Comparison of ENCODE assay signal across 31 cellular contexts in the genomic region with DNA sequence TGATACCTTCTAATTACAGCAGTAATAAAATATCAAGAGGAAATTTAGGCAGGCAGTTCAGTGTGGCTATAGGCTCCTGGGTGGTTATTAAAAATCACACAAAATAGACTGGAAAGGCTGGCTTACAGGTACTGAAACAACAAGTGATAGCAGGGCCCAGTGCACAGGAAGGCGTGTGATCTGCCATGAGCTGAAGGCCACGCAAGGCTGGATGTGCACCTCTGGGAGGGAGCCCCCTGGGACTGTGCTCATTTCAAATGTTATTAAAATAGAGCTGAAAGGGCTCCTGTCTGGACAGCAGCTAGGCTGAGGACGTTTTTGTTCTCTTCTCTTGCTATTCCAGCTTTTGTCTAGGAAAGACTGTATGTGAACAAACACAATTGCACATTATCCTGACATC.
DNase-seq lines count a peak whose midpoint lies in the region; ATAC-seq and TF ChIP-seq lines count a peak whose summit lies in the region.
"Had no signal": no experiment of that assay in that cellular context is flagged by ENCODE, and none has a peak within 500 bp of the region (broad histone marks: within the 10 kb centered on the region; RNA-seq: fewer than 3 reads in every experiment).

No MANE protein-coding gene starts in this region.

- H3K9me2 ChIP-seq in Karpas-422 (replicated peaks; ENCODE audit: insufficient read depth, low read length) = no peaks in the 10 kb centered on the region

- no CpG with 5 or more reads among the region's 3 CpGs for WGBS in trophoblast cell (ENCODE audit: extremely low coverage, insufficient coverage, insufficient read length)

- H3K27ac ChIP-seq in Karpas-422 (ENCODE audit: low read length) = no peak overlapping the region
- H3K27ac ChIP-seq in trophoblast cell (ENCODE audit: low read depth, low read length) = no peak overlapping the region
- H3K27ac ChIP-seq in tibial artery = no peak overlapping the region
- H3K27ac ChIP-seq: cardiac muscle cell, coronary artery, foreskin keratinocyte, heart right ventricle, psoas muscle, upper lobe of right lung, VCaP had no signal

- no peaks in the 10 kb centered on the region for H3K36me3 ChIP-seq in Karpas-422 (ENCODE audit: insufficient read depth, low read length)
- peaks cover 0 to 2% of the 10 kb centered on the region in 2 experiments for H3K36me3 ChIP-seq in trophoblast cell (ENCODE audit: control insufficient read depth in 1 of 2, insufficient read depth in 2 of 2, low read length in 2 of 2)
- peaks cover 11 to 14% (median 12%) of the 10 kb centered on the region in 3 donors for H3K36me3 ChIP-seq in tibial artery
- H3K36me3 ChIP-seq: cardiac muscle cell had no signal

- H3K4me1 ChIP-seq in Karpas-422 (ENCODE audit: low read length) (peaks cover 7% of the 10 kb centered on the region), trophoblast cell (ENCODE audit: control insufficient read depth in 1 of 2, insufficient read depth in 2 of 2, low read length in 2 of 2) (peaks cover 0 to 4% of the 10 kb centered on the region in 2 experiments), tibial artery (no peaks in the 10 kb centered on the region)
- H3K4me1 ChIP-seq: foreskin keratinocyte, heart right ventricle, psoas muscle, upper lobe of right lung had no signal

- peaks cover 2% of the 10 kb centered on the region for H3K79me1 ChIP-seq in trophoblast cell (ENCODE audit: low read length)

- intact Hi-C loops in tibial artery (cut with DNase I; ENCODE audit: low total_unique reads) = no loop called here

- peak overlapping the region; percentile 27 for H2BK5ac ChIP-seq in trophoblast cell (ENCODE audit: low read depth, low read length, poor library complexity)

- H3K14ac ChIP-seq in trophoblast cell (ENCODE audit: low read length) = no peak overlapping the region

- no peaks in the 10 kb centered on the region for H4K20me1 ChIP-seq in Karpas-422 (ENCODE audit: insufficient read depth, low read depth, low read length)

- peak overlapping the region; percentile 4 for H2BK12ac ChIP-seq in trophoblast cell (ENCODE audit: low read length)

- H3K4me3 ChIP-seq in Karpas-422 (ENCODE audit: low read length) = no peak overlapping the region
- H3K4me3 ChIP-seq in trophoblast cell (ENCODE audit: low read depth, low read length) = no peak overlapping the region
- no peak overlapping the region for H3K4me3 ChIP-seq in tibial artery
- H3K4me3 ChIP-seq: cardiac muscle cell, coronary artery, heart right ventricle, psoas muscle, upper lobe of right lung had no signal

- TF ChIP-seq CTCF in tibial artery (IDR thresholded peaks at IDR 0.05) = no peak

- H3K79me2 ChIP-seq in Karpas-422 (ENCODE audit: low read length) = no peaks in the 10 kb centered on the region
- no peaks in the 10 kb centered on the region for H3K79me2 ChIP-seq in trophoblast cell (ENCODE audit: control insufficient read depth, insufficient read depth, low read length, poor library complexity)

- no peak overlapping the region for H2BK120ac ChIP-seq in trophoblast cell (ENCODE audit: insufficient read depth, low read length, poor library complexity)

- no peak overlapping the region for H4K91ac ChIP-seq in trophoblast cell (ENCODE audit: low read depth, low read length)

- DNase-seq in Karpas-422 = peak; percentile 55
- no peak for DNase-seq in trophoblast cell
- DNase-seq in tibial artery = no peak
- DNase-seq: activated CD4-positive, alpha-beta T cell treated with anti-CD3 and anti-CD28 coated beads, Interleukin-2, amount 10 ng/mL, durations not matched to agents 7 days and 5 days; activated CD8-positive, alpha-beta memory T cell treated with anti-CD3 and anti-CD28 coated beads, Interleukin-2, amount 10 ng/mL, durations not matched to agents 7 days and 5 days; activated naive CD4-positive, alpha-beta T cell treated with anti-CD3 and anti-CD28 coated beads for 36 hours; activated T-cell treated with anti-CD3 and anti-CD28 coated beads, Interleukin-2, amount 50 U/mL, for 72 hours; COR-L47; DMS79 treated with DMSO at 0.1 percent for 48 hours; effector memory CD8-positive, alpha-beta T cell; foreskin keratinocyte; H9; heart right ventricle; KG1; left colon; mesenchymal stem cell; NCI-H1436 treated with DMSO at 0.1 percent for 48 hours; NCI-H526 treated with DMSO at 0.1 percent for 48 hours; psoas muscle; RPMI8226; stimulated activated CD8-positive, alpha-beta memory T cell treated with anti-CD3 and anti-CD28 coated beads, Interleukin-4, amount 100 ng/mL, for 48 hours; upper lobe of right lung had no signal

- H2AK5ac ChIP-seq in trophoblast cell (ENCODE audit: low read length) = peak overlapping the region; percentile 18

- no peak overlapping the region for H4K8ac ChIP-seq in trophoblast cell (ENCODE audit: low read depth, low read length)

- no peak overlapping the region for H3K4me2 ChIP-seq in Karpas-422 (ENCODE audit: low read depth, low read length, poor library complexity, severe bottlenecking)
- H3K4me2 ChIP-seq in trophoblast cell (ENCODE audit: low read length) = no peak overlapping the region

- no peaks in the 10 kb centered on the region for H3K27me3 ChIP-seq in Karpas-422 (ENCODE audit: low read length)
- no peaks in the 10 kb centered on the region for H3K27me3 ChIP-seq in trophoblast cell (ENCODE audit: insufficient read depth, low read length)
- H3K27me3 ChIP-seq in tibial artery = no peaks in the 10 kb centered on the region
- H3K27me3 ChIP-seq: cardiac muscle cell, foreskin keratinocyte, heart right ventricle, upper lobe of right lung had no signal

- H3K9me3 ChIP-seq in Karpas-422 (ENCODE audit: low read length) (no peaks in the 10 kb centered on the region), trophoblast cell (ENCODE audit: insufficient read depth, low read depth, low read length) (no peaks in the 10 kb centered on the region), tibial artery (no peaks in the 10 kb centered on the region)
- H3K9me3 ChIP-seq: heart right ventricle, psoas muscle, upper lobe of right lung had no signal

- no peak overlapping the region for H3K4ac ChIP-seq in trophoblast cell (ENCODE audit: low read depth, low read length)

- ATAC-seq in GM18511 (IDR thresholded peaks at IDR 0.05; ENCODE audit: unreplicated experiment) (peak; percentile 69), HG02610 (IDR thresholded peaks at IDR 0.05; ENCODE audit: unreplicated experiment) (peak; percentile 54), GM19324 (IDR thresholded peaks at IDR 0.05; ENCODE audit: low FRiP score, unreplicated experiment) (no peak), HG02759 (IDR thresholded peaks at IDR 0.05; ENCODE audit: unreplicated experiment) (no peak), GM21528 (IDR thresholded peaks at IDR 0.05; ENCODE audit: low FRiP score, unreplicated experiment) (no peak)
- ATAC-seq: activated CD8-positive, alpha-beta memory T cell treated with anti-CD3 and anti-CD28 coated beads, Interleukin-2, amount 10 ng/mL, durations not matched to agents 7 days and 5 days; activated T-cell treated with anti-CD3 and anti-CD28 coated beads, Interleukin-2, amount 50 U/mL, for 72 hours; effector memory CD8-positive, alpha-beta T cell; foreskin keratinocyte; heart right ventricle; left colon; psoas muscle; SK-N-SH treated with all-trans-retinoic acid at 6 μM for 48 hours; upper lobe of right lung had no signal

- no peak overlapping the region for H3K23ac ChIP-seq in trophoblast cell (ENCODE audit: low read length)

- no peak overlapping the region for H3K18ac ChIP-seq in trophoblast cell (ENCODE audit: low read length)

- no peak overlapping the region for H2AFZ ChIP-seq in Karpas-422 (ENCODE audit: low read length)
- H2AFZ ChIP-seq in trophoblast cell (ENCODE audit: insufficient read depth, low read length, poor library complexity) = no peak overlapping the region

- H3K9ac ChIP-seq in Karpas-422 (ENCODE audit: low read length) = no peak overlapping the region
- H3K9ac ChIP-seq in trophoblast cell (ENCODE audit: low read length) = no peak overlapping the region

- H4K12ac ChIP-seq in trophoblast cell (ENCODE audit: low read depth, low read length) = no peak overlapping the region

Comparison
In these comparisons a context has a peak if more than half of its experiments do, and no peak if none do; other contexts are left out.
1. ATAC-seq: peak in GM18511 (single experiment) and HG02610 (single experiment); none in GM19324 (single experiment), HG02759 (single experiment) and GM21528 (single experiment).